17 cellular contexts compared by ENCODE assay signal in genomic region chr11:94997437-94997836, GRCh38. TPM values are rescaled to one million over a fixed set of nuclear protein-coding genes. Genes with fewer than 3 reads are reported as not detected.
DNase-seq lines count a peak whose midpoint lies in the region; ATAC-seq and TF ChIP-seq lines count a peak whose summit lies in the region.
"Had no signal": no experiment of that assay in that cellular context is flagged by ENCODE, and none has a peak within 500 bp of the region (broad histone marks: within the 10 kb centered on the region; RNA-seq: fewer than 3 reads in every experiment).

No MANE protein-coding gene starts in this region.

- no peak overlapping the region for H3K27ac Mint-ChIP-seq in effector memory CD8-positive, alpha-beta T cell

- DNase-seq in AG09309 (ENCODE audit: low read depth) (no peak), PC-3 (peak; percentile 41), erythroblast (lab: John Stamatoyannopoulos, UW) (peak; percentile 2 to 5), SJCRH30 (no peak), testis (no peak)
- DNase-seq in effector memory CD8-positive, alpha-beta T cell, result no peak
- DNase-seq: activated CD4-positive, alpha-beta T cell treated with anti-CD3 and anti-CD28 coated beads for 1 hour; anterior cingulate cortex; left colon; NCI-H2029 treated with DMSO at 0.1 percent for 48 hours; occipital lobe; SHP77 treated with DMSO at 0.1 percent for 48 hours; sigmoid colon had no signal

- peak; percentile 8 for TF ChIP-seq CTCF in AG09309 (IDR thresholded peaks at IDR 0.05; ENCODE audit: control insufficient read depth, insufficient read depth, low read depth, low read length, missing control alignments)
- TF ChIP-seq CTCF in GM12875 (IDR thresholded peaks at IDR 0.05; ENCODE audit: borderline replicate concordance, insufficient read depth, low read depth, low read length), result peak; percentile 6; the same call in 1 of the 2 replicates
- peak; percentile 54 for TF ChIP-seq CTCF in PC-3 (conservative IDR thresholded peaks at IDR 0.05; ENCODE audit: low read depth, low read length)
- no peak for TF ChIP-seq CTCF in testis (IDR thresholded peaks at IDR 0.05)

- CTCF ChIA-PET in PC-3 (lab: Charles Lee), result no interaction called here

- no peak for TF ChIP-seq POLR2A in erythroblast (IDR thresholded peaks at IDR 0.05; ENCODE audit: low read length)
- TF ChIP-seq POLR2A in testis (IDR thresholded peaks at IDR 0.05), result no peak

- no peaks in the 10 kb centered on the region for H3K4me1 Mint-ChIP-seq in effector memory CD8-positive, alpha-beta T cell (ENCODE audit: low read depth in 2 of 2)

- H3F3A ChIP-seq in PC-3 (ENCODE audit: low read length, unreplicated experiment), result no peaks in the 10 kb centered on the region

- no TSS peak for BruUV-seq in PC-3 (replicated peaks; lab: Mats Ljungman, UMichigan)

- H3K27ac ChIP-seq in PC-3 (ENCODE audit: low read length), result no peak overlapping the region
- H3K27ac ChIP-seq in SJCRH30, result no peak overlapping the region
- no peak overlapping the region for H3K27ac ChIP-seq in testis
- H3K27ac ChIP-seq: sigmoid colon had no signal

- intact Hi-C loops in PC-3 (cut with micrococcal nuclease) (no loop called here), testis (cut with DNase I; ENCODE audit: low total_unique reads) (no loop called here)

- WGBS in testis, 2 donors, result 96 to 97% methylated on average over 6 of the region's 6 CpGs

- no peak overlapping the region for H3K4me2 ChIP-seq in PC-3 (ENCODE audit: low read length)

- no peak overlapping the region for H3K9ac ChIP-seq in PC-3 (ENCODE audit: low read length)

- H3K4me3 Mint-ChIP-seq in effector memory CD8-positive, alpha-beta T cell, result no peak overlapping the region

- no peaks in the 10 kb centered on the region for H3K36me3 ChIP-seq in PC-3 (ENCODE audit: low read depth, low read length)
- H3K36me3 ChIP-seq in SJCRH30, result no peaks in the 10 kb centered on the region
- no peaks in the 10 kb centered on the region for H3K36me3 ChIP-seq in testis (ENCODE audit: low read depth, missing control alignments)
- H3K36me3 ChIP-seq: sigmoid colon had no signal

- H3K27me3 Mint-ChIP-seq in effector memory CD8-positive, alpha-beta T cell, result peaks cover 0 to 6% of the 10 kb centered on the region in 2 donors

- no peaks in the 10 kb centered on the region for H3K36me3 Mint-ChIP-seq in effector memory CD8-positive, alpha-beta T cell (ENCODE audit: insufficient read depth)

- no peaks in the 10 kb centered on the region for H3K9me3 ChIP-seq in PC-3 (ENCODE audit: low read length)
- H3K9me3 ChIP-seq in SJCRH30 (replicated peaks), result no peaks in the 10 kb centered on the region
- no peaks in the 10 kb centered on the region for H3K9me3 ChIP-seq in testis
- H3K9me3 ChIP-seq: sigmoid colon had no signal

- H2AFZ ChIP-seq in PC-3 (ENCODE audit: low read length), result no peak overlapping the region

- H3K27me3 ChIP-seq in PC-3 (ENCODE audit: low read length) (no peaks in the 10 kb centered on the region), SJCRH30 (no peaks in the 10 kb centered on the region), testis (no peaks in the 10 kb centered on the region)
- H3K27me3 ChIP-seq: sigmoid colon had no signal

- no peaks in the 10 kb centered on the region for H3K9me2 ChIP-seq in PC-3 (replicated peaks; ENCODE audit: low read length)

- H3K4me3 ChIP-seq in AG09309 (ENCODE audit: control insufficient read depth, low read depth, low read length), result no peak overlapping the region
- no peak overlapping the region for H3K4me3 ChIP-seq in GM12875 (ENCODE audit: low read depth, low read length)
- no peak overlapping the region for H3K4me3 ChIP-seq in PC-3 (ENCODE audit: low read length)
- no peak overlapping the region for H3K4me3 ChIP-seq in SJCRH30
- H3K4me3 ChIP-seq in testis, result no peak overlapping the region
- H3K4me3 ChIP-seq: sigmoid colon had no signal

- POLR2A ChIA-PET in PC-3 (lab: Charles Lee; ENCODE audit: unreplicated experiment), result no interaction called here

- no peaks in the 10 kb centered on the region for H3K4me1 ChIP-seq in PC-3 (ENCODE audit: insufficient read depth, low read length)
- no peaks in the 10 kb centered on the region for H3K4me1 ChIP-seq in SJCRH30
- no peaks in the 10 kb centered on the region for H3K4me1 ChIP-seq in testis
- H3K4me1 ChIP-seq: sigmoid colon had no signal

- H3K79me2 ChIP-seq in PC-3 (ENCODE audit: low read length), result no peaks in the 10 kb centered on the region

- ATAC-seq in PC-3 (no peak), HG03565 (IDR thresholded peaks at IDR 0.05; ENCODE audit: unreplicated experiment) (no peak)
- no peak for ATAC-seq in effector memory CD8-positive, alpha-beta T cell (replicated peaks)
- ATAC-seq: left colon had no signal

- H3K9me3 Mint-ChIP-seq in effector memory CD8-positive, alpha-beta T cell, result no peaks in the 10 kb centered on the region

- no peaks in the 10 kb centered on the region for H4K20me1 ChIP-seq in PC-3 (ENCODE audit: low read length)

RNA-seq across cellular contexts. Expression of gene KDM4D, which starts 23.9 kb away (rescaled TPM):
- total RNA-seq in PC-3 (2014; rRNA removed) (2.7 and 4.1 TPM in 2 replicates), testis (10 to 100 TPM; 43.9 to 44.2 TPM)
- 1.9 TPM in 2 replicates for total RNA-seq in SJCRH30 (2014; rRNA removed; shearing (Covaris generic))
- 96.1 TPM for polyA plus RNA-seq in testis (ENCODE audit: insufficient read depth, low read depth, low replicate concordance)

RNA-seq across cellular contexts. Expression of gene CWC15, which starts 24.1 kb away (rescaled TPM):
- total RNA-seq in PC-3 (2014; rRNA removed) (56.9 and 63.5 TPM in 2 replicates), testis (10 to 100 TPM; 59.2 to 81.8 TPM)
- 39.8 and 41.8 TPM in 2 replicates for total RNA-seq in SJCRH30 (2014; rRNA removed; shearing (Covaris generic))
- polyA plus RNA-seq in testis (ENCODE audit: insufficient read depth, low read depth, low replicate concordance), result 101 TPM

RNA-seq across cellular contexts. Expression of gene KDM4E, which starts 27.6 kb away (rescaled TPM):
- total RNA-seq in PC-3 (2014; rRNA removed) (not detected in 2 replicates), testis (under 1 TPM; 0.16 to 0.19 TPM)
- total RNA-seq in SJCRH30 (2014; rRNA removed; shearing (Covaris generic)), result not detected in 2 replicates
- polyA plus RNA-seq in testis (ENCODE audit: insufficient read depth, low read depth, low replicate concordance), result 0.17 TPM
- total RNA-seq: dermis microvascular lymphatic vessel endothelial cell, left colon, mucosa of gallbladder, occipital lobe, sigmoid colon had no signal
- polyA plus RNA-seq: sigmoid colon had no signal

RNA-seq across cellular contexts. Expression of gene KDM4F, which starts 51.8 kb away (rescaled TPM):
- total RNA-seq in PC-3 (2014; rRNA removed) (not detected in 2 replicates), testis (under 1 TPM in 1 of 2 donors, not detected in 1; 0.55 TPM)
- total RNA-seq in SJCRH30 (2014; rRNA removed; shearing (Covaris generic)), result not detected in 2 replicates
- not detected for polyA plus RNA-seq in testis (ENCODE audit: insufficient read depth, low read depth, low replicate concordance)
- total RNA-seq: dermis microvascular lymphatic vessel endothelial cell, left colon, mucosa of gallbladder, occipital lobe, sigmoid colon had no signal
- polyA plus RNA-seq: sigmoid colon had no signal

Comparison
In these comparisons a context has a peak if more than half of its experiments do, and no peak if none do; other contexts are left out.
1. DNase-seq: peak in PC-3 (single experiment) and erythroblast (2 of 2); none in AG09309 (single experiment), SJCRH30 (0 of 2), effector memory CD8-positive, alpha-beta T cell (0 of 3) and testis (single experiment).
2. CTCF ChIP-seq: peak in AG09309 (single experiment), GM12875 (single experiment) and PC-3 (single experiment); none in testis (0 of 3).